In the genomic region with DNA sequence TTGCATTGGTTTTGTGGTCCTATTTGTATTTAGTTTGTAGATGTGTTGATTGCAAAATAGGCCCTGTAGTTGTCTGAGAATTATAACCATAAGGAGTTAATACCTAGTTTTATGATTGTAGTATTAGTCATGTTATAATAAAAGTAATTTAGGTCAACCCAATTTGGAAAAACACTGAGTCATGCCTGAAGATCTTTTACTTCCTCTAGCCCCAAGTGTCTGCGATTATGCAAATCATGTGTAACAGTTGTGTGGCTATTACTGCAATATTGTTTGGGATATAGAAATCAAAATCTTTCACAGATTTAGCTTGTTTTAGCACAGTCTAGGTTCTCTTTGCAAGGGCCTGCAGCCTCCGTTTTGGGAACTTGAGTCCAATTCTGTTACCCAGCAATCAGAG, we compare ENCODE assay signal across 9 cellular contexts. TPM values are rescaled to one million over a fixed set of nuclear protein-coding genes. Genes with fewer than 3 reads are reported as not detected.
A peak's percentile ranks its signal among the peaks of the same experiment; 100 is the strongest.
DNase-seq lines count a peak whose midpoint lies in the region; ATAC-seq, FAIRE-seq and TF ChIP-seq lines count a peak whose summit lies in the region.
"Had no signal": no experiment of that assay in that cellular context is flagged by ENCODE, and none has a peak within 500 bp of the region (broad histone marks: within the 10 kb centered on the region; RNA-seq: fewer than 3 reads in every experiment).

No MANE protein-coding gene starts in this region.

- no peak overlapping the region for H3K4me2 ChIP-seq in A549

- H3K27me3 Mint-ChIP-seq in memory B cell, result no peaks in the 10 kb centered on the region

- H3K4me1 ChIP-seq in A549, result peaks cover 21% of the 10 kb centered on the region

- TF ChIP-seq CTCF in A549 (IDR thresholded peaks at IDR 0.05), result no peak

- peaks cover 8% of the 10 kb centered on the region for H3K4me1 Mint-ChIP-seq in memory B cell

- H3K27ac Mint-ChIP-seq in memory B cell, result no peak overlapping the region

- TF ChIP-seq EP300 in A549 (IDR thresholded peaks at IDR 0.05), result no peak

- 35% methylated on average over 2 of the region's 2 CpGs for WGBS in A549 (ENCODE audit: missing lambda C conversion rate)

- no peak overlapping the region for H3K4me3 ChIP-seq in A549
- H3K4me3 ChIP-seq: cardiac muscle cell had no signal

- TF ChIP-seq POLR2A in A549 (IDR thresholded peaks at IDR 0.05; ENCODE audit: low read length), result no peak

- no peak for TF ChIP-seq RAD21 in A549 (conservative IDR thresholded peaks at IDR 0.05 in 1 of 2, IDR thresholded peaks at IDR 0.05 in 1 of 2)

- H3K9me3 ChIP-seq in A549, result no peaks in the 10 kb centered on the region

- no peak overlapping the region for H3K27ac ChIP-seq in A549
- H3K27ac ChIP-seq: cardiac muscle cell had no signal

- DNase-seq in A549 (ENCODE audit: low read depth in 1 of 2, low spot score in 1 of 2) (no peak), amniotic epithelial cell (ENCODE audit: low read depth) (peak; percentile 85), memory B cell (ENCODE audit: low spot score in 2 of 2) (no peak), NCI-H1930 (lab: John Stamatoyannopoulos, UW) (no peak)
- no peak for DNase-seq in stimulated activated CD8-positive, alpha-beta memory T cell treated with anti-CD3 and anti-CD28 coated beads, Interleukin-4, amount 100 ng/mL, for 48 hours
- no peak for DNase-seq in stimulated activated CD4-positive, alpha-beta T cell treated with anti-CD3 and anti-CD28 coated beads, Interleukin-2, amount 100 ng/mL, for 24 hours

- ATAC-seq in A549 (no peak), GM19035 (IDR thresholded peaks at IDR 0.05; ENCODE audit: unreplicated experiment) (peak; percentile 82), HG03442 (IDR thresholded peaks at IDR 0.05; ENCODE audit: unreplicated experiment) (peak; percentile 90), memory B cell (ENCODE audit: low read depth) (peak; percentile 72)

- CTCF ChIA-PET in A549 (lab: Yijun Ruan, JAX), result interaction anchor here (1.9 kb wide), 1 partner anchor 12 kb away, joined by 7 read pairs; the partner anchor contains the start of gene SRD5A3

- POLR2A ChIA-PET in A549 (lab: Yijun Ruan, JAX), result no interaction called here

- peaks cover 6% of the 10 kb centered on the region for H3K36me3 Mint-ChIP-seq in memory B cell

- no peaks in the 10 kb centered on the region for H3K9me3 Mint-ChIP-seq in memory B cell

- no peak for FAIRE-seq in A549 (lab: Jason Lieb, UNC)

- no peak overlapping the region for H3K4me3 Mint-ChIP-seq in memory B cell

TF ChIP-seq in A549, 52 proteins besides CTCF, POLR2A, EP300 and RAD21:
- TF ChIP-seq PHF8 (IDR thresholded peaks at IDR 0.05; ENCODE audit: borderline replicate concordance, low read depth) (no peak), MAFK (IDR thresholded peaks at IDR 0.05; ENCODE audit: partially characterized antibody) (peak; percentile 18)

RNA-seq across cellular contexts. Expression of gene SRD5A3, which starts 12.6 kb away (rescaled TPM):
- polyA plus RNA-seq in A549 (2011; rRNA removed) (11.1 and 14.1 TPM in 2 replicates), A549 (2017; fragmentation: RNase III; extraction: RNeasy Plus Mini Kit Qiagen cat#74134 plus additional on column Dnase treatment) (5.7 to 6.2 TPM (median 5.9 TPM) in 3 replicates)
- polyA plus RNA-seq in A549 (2012; cell fraction: cytosol; rRNA removed), result 2.8 and 4.1 TPM in 2 replicates
- polyA plus RNA-seq in A549 (2012; cell fraction: nucleus; rRNA removed), result 1.0 and 1.5 TPM in 2 replicates
- polyA minus RNA-seq in A549 (2011; rRNA and poly(A)+ RNA removed), result 7.2 and 7.6 TPM in 2 replicates

RNA-seq across cellular contexts. Expression of gene TMEM165, which starts 37.1 kb away (rescaled TPM):
- 83.5 and 87.4 TPM in 2 replicates for polyA plus RNA-seq in A549 (2011; rRNA removed)
- polyA plus RNA-seq in A549 (2012; cell fraction: cytosol; rRNA removed), result 29.9 and 39.7 TPM in 2 replicates
- polyA plus RNA-seq in A549 (2012; cell fraction: nucleus; rRNA removed), result 54.1 and 72.1 TPM in 2 replicates
- polyA plus RNA-seq in A549 (2017; fragmentation: RNase III; extraction: RNeasy Plus Mini Kit Qiagen cat#74134 plus additional on column Dnase treatment), result 43.6 to 54.4 TPM (median 52.6 TPM) in 3 replicates
- polyA minus RNA-seq in A549 (2011; rRNA and poly(A)+ RNA removed), result 84.9 and 89.9 TPM in 2 replicates

Comparison
In these comparisons a context has a peak if more than half of its experiments do, and no peak if none do; other contexts are left out.
1. ATAC-seq: peak in GM19035 (single experiment), HG03442 (single experiment) and memory B cell (single experiment); none in A549 (0 of 2).